ENCODE assay signal across 18 cellular contexts in the genomic region with DNA sequence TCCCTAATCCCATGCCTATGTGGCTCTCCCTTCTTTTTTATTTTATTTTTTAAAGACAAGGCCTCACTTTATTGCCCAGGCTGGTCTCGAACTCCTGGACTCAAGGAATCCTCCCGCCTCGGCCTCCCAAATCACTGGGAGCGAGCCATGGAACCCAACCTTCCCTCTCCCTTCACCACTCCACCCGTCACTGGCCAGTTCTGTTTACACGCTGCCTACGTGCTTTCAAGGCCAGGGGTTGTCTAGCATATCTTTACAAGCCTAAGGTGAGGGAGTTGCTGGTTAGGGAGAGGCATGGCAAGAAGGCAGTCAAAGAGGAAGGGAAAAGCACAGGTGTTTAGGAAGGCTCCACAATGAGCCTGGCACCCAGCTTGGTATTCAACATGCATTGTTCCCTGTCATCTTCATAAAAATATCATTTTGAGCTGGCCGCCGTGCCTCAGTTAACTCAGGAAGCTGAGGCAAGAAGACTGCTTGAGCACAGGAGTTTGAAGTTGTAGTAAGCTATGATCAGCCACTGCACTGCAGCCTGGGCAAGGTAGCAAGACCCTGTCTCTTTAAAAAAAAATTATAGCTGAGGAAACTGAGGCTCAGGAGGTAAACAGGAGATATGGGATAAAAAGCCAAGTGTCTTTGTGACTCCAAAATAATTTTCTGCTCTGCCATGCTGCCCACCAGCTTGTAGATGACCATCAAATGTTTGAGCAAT. TPM values are rescaled to one million over a fixed set of nuclear protein-coding genes. Genes with fewer than 3 reads are reported as not detected.
DNase-seq lines count a peak whose midpoint lies in the region; ATAC-seq and TF ChIP-seq lines count a peak whose summit lies in the region.
"Had no signal": no experiment of that assay in that cellular context is flagged by ENCODE, and none has a peak within 500 bp of the region (broad histone marks: within the 10 kb centered on the region; RNA-seq: fewer than 3 reads in every experiment).

No MANE protein-coding gene starts in this region.

- CTCF ChIA-PET in HEK293T (lab: Yijun Ruan, JAX): no interaction called here

- H3K27me3 Mint-ChIP-seq in HFFc6 (ENCODE audit: insufficient read depth): peaks cover 3% of the 10 kb centered on the region

- DNase-seq in HFFc6: no peak
- no peak for DNase-seq in adipocyte (ENCODE audit: low read depth)
- no peak for DNase-seq in foreskin keratinocyte
- DNase-seq in stomach: peak; percentile 38
- DNase-seq in HCEC 1CT: no peak
- DNase-seq in GOT3 (lab: John Stamatoyannopoulos, UW): no peak
- DNase-seq in HEK293T (ENCODE audit: extremely low spot score): no peak
- DNase-seq: DMS 273 treated with DMSO at 0.1 percent for 48 hours, EL, NCI-H1105 treated with DMSO at 0.1 percent for 48 hours, NCI-H2029, NCI-H510A treated with DMSO at 0.1 percent for 48 hours had no signal

- H3K27ac ChIP-seq in foreskin keratinocyte (peak overlapping the region; percentile 15), stomach (peak overlapping the region; percentile 62 to 82 (median 76))
- H3K27ac ChIP-seq: BLaER1 treated with 17β-estradiol and CSF1 and Interleukin-3, amounts not matched to agents 10 nM and 100 nM; HL-60; KMS-11; SJSA1 had no signal

- no peaks in the 10 kb centered on the region for H3K9me3 Mint-ChIP-seq in HFFc6

- peaks cover 9% of the 10 kb centered on the region for H3K4me1 ChIP-seq in adipocyte (ENCODE audit: control insufficient read depth, insufficient read depth, low read length)
- peaks cover 3% of the 10 kb centered on the region for H3K4me1 ChIP-seq in foreskin keratinocyte
- H3K4me1 ChIP-seq in stomach: peaks cover 3 to 19% (median 15%) of the 10 kb centered on the region in 4 donors
- H3K4me1 ChIP-seq: HAP-1 had no signal

- ATAC-seq in foreskin keratinocyte (no peak), GM18870 (IDR thresholded peaks at IDR 0.05; ENCODE audit: unreplicated experiment) (no peak)

- TF ChIP-seq CTCF in HFFc6 (IDR thresholded peaks at IDR 0.05) (no peak), foreskin keratinocyte (conservative IDR thresholded peaks at IDR 0.05) (no peak), stomach (IDR thresholded peaks at IDR 0.05) (no peak)

- intact Hi-C loops in stomach (cut with DNase I; ENCODE audit: low total_unique reads): no loop called here

- H3K27ac Mint-ChIP-seq in HFFc6: no peak overlapping the region

- H3K9me3 ChIP-seq in adipocyte (ENCODE audit: control insufficient read depth, low read length) (no peaks in the 10 kb centered on the region), stomach (no peaks in the 10 kb centered on the region)
- H3K9me3 ChIP-seq: HAP-1, SJSA1 had no signal

- peaks cover 15% of the 10 kb centered on the region for H3K4me1 Mint-ChIP-seq in HFFc6 (ENCODE audit: low read depth)

- no peak overlapping the region for H3K9ac ChIP-seq in adipocyte (ENCODE audit: low read length)
- H3K9ac ChIP-seq: BLaER1 treated with 17β-estradiol and CSF1 and Interleukin-3, amounts not matched to agents 10 nM and 100 nM; KMS-11 had no signal

- H3K4me3 ChIP-seq in adipocyte (ENCODE audit: low read length) (peak overlapping the region; percentile 77), stomach (peak overlapping the region in 2 of 4 donors; percentile 37 to 50)
- H3K4me3 ChIP-seq: BLaER1 treated with 17β-estradiol and CSF1 and Interleukin-3, amounts not matched to agents 10 nM and 100 nM; HAP-1 had no signal

- H3K36me3 ChIP-seq in adipocyte (ENCODE audit: control insufficient read depth, insufficient read depth, low read length, severe bottlenecking) (no peaks in the 10 kb centered on the region), stomach (no peaks in the 10 kb centered on the region)
- H3K36me3 ChIP-seq: BLaER1 treated with 17β-estradiol and CSF1 and Interleukin-3, amounts not matched to agents 10 nM and 100 nM; HAP-1; SJSA1 had no signal

- H3K27me3 ChIP-seq in adipocyte (replicated peaks; ENCODE audit: control insufficient read depth, insufficient read depth, low read length) (no peaks in the 10 kb centered on the region), foreskin keratinocyte (no peaks in the 10 kb centered on the region), stomach (no peaks in the 10 kb centered on the region)
- H3K27me3 ChIP-seq: BLaER1 treated with 17β-estradiol and CSF1 and Interleukin-3, amounts not matched to agents 10 nM and 100 nM; SJSA1 had no signal

- H3K4me3 Mint-ChIP-seq in HFFc6: peak overlapping the region; percentile 91

- TF ChIP-seq EP300 in stomach (IDR thresholded peaks at IDR 0.05): no peak

- WGBS in stomach, 5 donors: 57 to 68% (median 63%) methylated on average over 9 of the region's 9 CpGs

- TF ChIP-seq POLR2A in stomach (IDR thresholded peaks at IDR 0.05): no peak

- POLR2A ChIA-PET in HEK293T (lab: Yijun Ruan, JAX): no interaction called here

- H3K36me3 Mint-ChIP-seq in HFFc6 (ENCODE audit: low read depth): no peaks in the 10 kb centered on the region

TF ChIP-seq in HEK293T, 16 proteins besides CTCF, POLR2A, EP300 and RAD21:
- TF ChIP-seq L3MBTL2 (conservative IDR thresholded peaks at IDR 0.05) (no peak), TARDBP (IDR thresholded peaks at IDR 0.05) (no peak), FOXM1 (IDR thresholded peaks at IDR 0.05; ENCODE audit: borderline replicate concordance) (no peak), ARNT (IDR thresholded peaks at IDR 0.05) (no peak), ZNF384 (IDR thresholded peaks at IDR 0.05) (no peak), NFRKB (IDR thresholded peaks at IDR 0.05) (no peak), BHLHE40 (IDR thresholded peaks at IDR 0.05; ENCODE audit: borderline replicate concordance) (no peak), HDGF (IDR thresholded peaks at IDR 0.05; ENCODE audit: borderline replicate concordance) (no peak), SUZ12 (IDR thresholded peaks at IDR 0.05) (no peak)
- TF ChIP-seq, protein P1, sequence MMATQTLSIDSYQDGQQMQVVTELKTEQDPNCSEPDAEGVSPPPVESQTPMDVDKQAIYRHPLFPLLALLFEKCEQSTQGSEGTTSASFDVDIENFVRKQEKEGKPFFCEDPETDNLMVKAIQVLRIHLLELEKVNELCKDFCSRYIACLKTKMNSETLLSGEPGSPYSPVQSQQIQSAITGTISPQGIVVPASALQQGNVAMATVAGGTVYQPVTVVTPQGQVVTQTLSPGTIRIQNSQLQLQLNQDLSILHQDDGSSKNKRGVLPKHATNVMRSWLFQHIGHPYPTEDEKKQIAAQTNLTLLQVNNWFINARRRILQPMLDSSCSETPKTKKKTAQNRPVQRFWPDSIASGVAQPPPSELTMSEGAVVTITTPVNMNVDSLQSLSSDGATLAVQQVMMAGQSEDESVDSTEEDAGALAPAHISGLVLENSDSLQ (IDR thresholded peaks at IDR 0.05): no peak

RNA-seq across cellular contexts. Expression of a gene that starts 1.1 kb away (rescaled TPM):
- total RNA-seq in HFFc6 (2021; fragmentation: NEBNext Ultra II Directional; extraction: Animal tissue kit (Norgen Biotek cat#: 25700)): 1 to 10 TPM in 2 of 6 experiments, under 1 TPM in 4; 0.11 to 1.2 (median 0.51) TPM
- 6.3 and 10.6 TPM in 2 replicates for total RNA-seq in foreskin keratinocyte
- 7.2 and 8.6 TPM in 2 replicates for polyA plus RNA-seq in foreskin keratinocyte
- total RNA-seq in stomach: 10 to 100 TPM in 2 of 5 donors, 1 to 10 TPM in 1, not detected in 2; 9.0 to 24.9 (median 14.5) TPM
- polyA plus RNA-seq in stomach: 1 to 10 TPM; 4.3 to 9.3 (median 4.5) TPM

RNA-seq across cellular contexts. Expression of a gene that starts 50.6 kb away (rescaled TPM):
- 10 to 100 TPM; 63.3 to 78.7 (median 71.2) TPM for total RNA-seq in HFFc6 (2021; fragmentation: NEBNext Ultra II Directional; extraction: Animal tissue kit (Norgen Biotek cat#: 25700))
- total RNA-seq in foreskin keratinocyte (52.4 and 55.7 TPM in 2 replicates), stomach (100 to 1,000 TPM in 1 of 5 donors, 10 to 100 TPM in 4; 25.1 to 134 (median 48.1) TPM)
- polyA plus RNA-seq in foreskin keratinocyte (31.1 and 35.9 TPM in 2 replicates), stomach (10 to 100 TPM; 14.8 to 35.6 (median 28.5) TPM)

RNA-seq across cellular contexts. Expression of a gene that starts 59.1 kb away (rescaled TPM):
- total RNA-seq in HFFc6 (2021; fragmentation: NEBNext Ultra II Directional; extraction: Animal tissue kit (Norgen Biotek cat#: 25700)): not detected
- total RNA-seq in foreskin keratinocyte (0.21 and 0.27 TPM in 2 replicates), stomach (under 1 TPM in 1 of 5 donors, not detected in 4; 0.73 TPM)
- polyA plus RNA-seq in foreskin keratinocyte (0.26 and 0.37 TPM in 2 replicates), stomach (under 1 TPM in 1 of 3 donors, not detected in 2; 0.25 TPM)
- total RNA-seq: SJSA1 had no signal
